9 cellular contexts compared by ENCODE assay signal in the genomic region with DNA sequence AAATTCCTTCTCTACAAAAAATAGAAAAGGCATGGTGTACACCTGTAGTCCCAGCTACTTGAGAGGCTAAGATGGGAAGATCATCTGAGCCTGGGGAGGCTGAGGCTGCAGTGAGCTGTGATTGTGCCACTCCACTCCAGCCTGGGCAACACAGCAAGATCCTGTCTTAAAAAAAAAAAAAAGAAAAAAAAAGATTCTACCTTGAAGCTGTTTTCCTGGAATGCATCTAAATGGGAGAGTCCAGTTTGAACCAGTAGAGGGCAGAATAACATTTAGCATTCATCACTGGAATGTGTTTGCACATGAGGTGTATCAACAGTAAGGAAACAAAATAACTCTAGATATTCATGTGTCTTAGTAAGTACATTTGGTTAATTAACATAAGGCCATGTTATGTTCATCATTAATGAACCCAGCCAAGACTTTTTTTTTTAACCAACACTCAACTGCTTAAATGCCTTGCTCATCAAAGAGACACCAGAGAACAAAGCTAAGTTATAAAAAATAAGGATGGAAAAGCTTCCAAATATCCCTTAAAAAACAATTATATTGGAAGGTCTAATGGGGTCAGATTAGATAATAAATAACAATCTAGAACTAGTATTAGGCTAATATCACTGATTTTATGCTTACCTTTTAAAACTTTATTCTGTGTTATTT. TPM values are rescaled to one million over a fixed set of nuclear protein-coding genes. Genes with fewer than 3 reads are reported as not detected.
DNase-seq lines count a peak whose midpoint lies in the region; FAIRE-seq and TF ChIP-seq lines count a peak whose summit lies in the region.
"Had no signal": no experiment of that assay in that cellular context is flagged by ENCODE, and none has a peak within 500 bp of the region (broad histone marks: within the 10 kb centered on the region; RNA-seq: fewer than 3 reads in every experiment).

No MANE protein-coding gene starts in this region.

- H3K36me3 Mint-ChIP-seq in activated naive CD4-positive, alpha-beta T cell treated with anti-CD3 and anti-CD28 coated beads for 36 hours (ENCODE audit: low read depth): peaks cover 3% of the 10 kb centered on the region

- H3K4me1 ChIP-seq in ascending aorta: no peaks in the 10 kb centered on the region
- no peaks in the 10 kb centered on the region for H3K4me1 ChIP-seq in keratinocyte (ENCODE audit: control insufficient read depth, extremely low read depth, insufficient read depth, low read length)
- H3K4me1 ChIP-seq: BLaER1 treated with 17β-estradiol and CSF1 and Interleukin-3, amounts not matched to agents 10 nM and 100 nM had no signal

- H3K27me3 Mint-ChIP-seq in activated naive CD4-positive, alpha-beta T cell treated with anti-CD3 and anti-CD28 coated beads for 36 hours (ENCODE audit: low read depth): no peaks in the 10 kb centered on the region

- no peak overlapping the region for H3K4me3 Mint-ChIP-seq in activated naive CD4-positive, alpha-beta T cell treated with anti-CD3 and anti-CD28 coated beads for 36 hours

- DNase-seq in NCI-H1105 (lab: John Stamatoyannopoulos, UW): peak; percentile 7
- no peak for DNase-seq in NCI-H1105 treated with DMSO at 0.1 percent for 48 hours (lab: John Stamatoyannopoulos, UW)
- DNase-seq in GM19239 (ENCODE audit: insufficient read length, low spot score): no peak
- DNase-seq in LHCN-M2 (ENCODE audit: low read depth): peak; percentile 70
- no peak for DNase-seq in ascending aorta (ENCODE audit: low spot score in 2 of 2)
- no peak for DNase-seq in keratinocyte (ENCODE audit: low read depth, low spot score)
- peak; percentile 40 for DNase-seq in urothelium cell line (ENCODE audit: low spot score)
- no peak for DNase-seq in activated naive CD4-positive, alpha-beta T cell treated with anti-CD3 and anti-CD28 coated beads for 36 hours

- H3K4me3 ChIP-seq in ascending aorta: no peak overlapping the region
- no peak overlapping the region for H3K4me3 ChIP-seq in keratinocyte (ENCODE audit: control insufficient read depth in 2 of 3, extremely low read depth in 1 of 3, insufficient read depth in 2 of 3, low read depth in 1 of 3, low read length in 3 of 3)
- H3K4me3 ChIP-seq: BLaER1 treated with 17β-estradiol and CSF1 and Interleukin-3, amounts not matched to agents 10 nM and 100 nM had no signal

- no peaks in the 10 kb centered on the region for H3K79me2 ChIP-seq in keratinocyte (ENCODE audit: control insufficient read depth, insufficient read depth, low read length)

- no peak overlapping the region for H3K27ac Mint-ChIP-seq in activated naive CD4-positive, alpha-beta T cell treated with anti-CD3 and anti-CD28 coated beads for 36 hours

- H3K27me3 ChIP-seq in ascending aorta (no peaks in the 10 kb centered on the region), keratinocyte (ENCODE audit: control insufficient read depth, extremely low read depth, insufficient read depth, low read length) (no peaks in the 10 kb centered on the region)
- H3K27me3 ChIP-seq: BLaER1 treated with 17β-estradiol and CSF1 and Interleukin-3, amounts not matched to agents 10 nM and 100 nM had no signal

- FAIRE-seq in GM19239 (lab: Jason Lieb, UNC) (peak; percentile 68), keratinocyte (lab: Jason Lieb, UNC) (peak; percentile 60), urothelium cell line (lab: Jason Lieb, UNC) (no peak)

- peaks cover 0 to 5% of the 10 kb centered on the region in 2 donors for H3K9me3 ChIP-seq in ascending aorta
- no peaks in the 10 kb centered on the region for H3K9me3 ChIP-seq in keratinocyte (ENCODE audit: control insufficient read depth, low read depth, low read length)

- H3K9me1 ChIP-seq in keratinocyte (ENCODE audit: control insufficient read depth, extremely low read depth, insufficient read depth, low read length): no peaks in the 10 kb centered on the region

- H3K27ac ChIP-seq in ascending aorta: no peak overlapping the region
- H3K27ac ChIP-seq in keratinocyte (ENCODE audit: control insufficient read depth, insufficient read depth, low read length): no peak overlapping the region
- H3K27ac ChIP-seq: BLaER1 treated with 17β-estradiol and CSF1 and Interleukin-3, amounts not matched to agents 10 nM and 100 nM had no signal

- dilution Hi-C loops in keratinocyte (cut with MboI; ENCODE audit: extremely low pct_ligation_motif_present, low sequenced_read_pairs): no loop called here

- H3K4me1 Mint-ChIP-seq in activated naive CD4-positive, alpha-beta T cell treated with anti-CD3 and anti-CD28 coated beads for 36 hours (ENCODE audit: low read depth): peaks cover 2% of the 10 kb centered on the region

- H3K36me3 ChIP-seq in ascending aorta (no peaks in the 10 kb centered on the region), keratinocyte (ENCODE audit: control insufficient read depth in 2 of 2, extremely low read depth in 1 of 2, insufficient read depth in 2 of 2, low read length in 2 of 2) (peaks cover 2 to 22% of the 10 kb centered on the region in 2 experiments)
- H3K36me3 ChIP-seq: BLaER1 treated with 17β-estradiol and CSF1 and Interleukin-3, amounts not matched to agents 10 nM and 100 nM had no signal

- H2AFZ ChIP-seq in keratinocyte (ENCODE audit: control insufficient read depth, low read length): no peak overlapping the region

- H3K4me2 ChIP-seq in keratinocyte (ENCODE audit: control insufficient read depth, extremely low read depth, insufficient read depth, low read depth, low read length): no peak overlapping the region
- H3K4me2 ChIP-seq: BLaER1 treated with 17β-estradiol and CSF1 and Interleukin-3, amounts not matched to agents 10 nM and 100 nM had no signal

- no peak overlapping the region for H3K9ac ChIP-seq in keratinocyte (ENCODE audit: control insufficient read depth, extremely low read depth, insufficient read depth, low read length)
- H3K9ac ChIP-seq: BLaER1 treated with 17β-estradiol and CSF1 and Interleukin-3, amounts not matched to agents 10 nM and 100 nM had no signal

- intact Hi-C loops in ascending aorta (cut with DNase I): no loop called here
- intact Hi-C loops in activated naive CD4-positive, alpha-beta T cell treated with anti-CD3 and anti-CD28 coated beads for 36 hours (cut with micrococcal nuclease): loop anchor here (1.0 to 10.0 kb wide), 5 partner anchors 91 to 776 kb away; no protein-coding TSS in a partner anchor

- H3K9me3 Mint-ChIP-seq in activated naive CD4-positive, alpha-beta T cell treated with anti-CD3 and anti-CD28 coated beads for 36 hours: peaks cover 15% of the 10 kb centered on the region

- CTCF ChIA-PET in activated naive CD4-positive, alpha-beta T cell treated with anti-CD3 and anti-CD28 coated beads for 36 hours (lab: Charles Lee): interaction anchor here (0.6 to 4.8 kb wide), 37 partner anchors 10 to 982 kb away, joined by 3 to 45 read pairs (median 4); no protein-coding TSS in a partner anchor

- no peaks in the 10 kb centered on the region for H4K20me1 ChIP-seq in keratinocyte (ENCODE audit: control insufficient read depth, extremely low read depth, insufficient read depth, low read length)
- H4K20me1 ChIP-seq: BLaER1 treated with 17β-estradiol and CSF1 and Interleukin-3, amounts not matched to agents 10 nM and 100 nM had no signal

- TF ChIP-seq CTCF in ascending aorta (IDR thresholded peaks at IDR 0.05): peak in 2 of 3 experiments; percentile 26 to 48
- TF ChIP-seq CTCF in keratinocyte (optimal IDR thresholded peaks at IDR 0.05 in 1 of 3, IDR thresholded peaks at IDR 0.05 in 1 of 3, conservative IDR thresholded peaks at IDR 0.05 in 1 of 3; ENCODE audit: extremely low read depth in 1 of 3, insufficient read depth in 2 of 3, low read length in 3 of 3): peak in 2 of 3 experiments; percentile 35 to 46

RNA-seq across cellular contexts. Expression of gene IFNE, which starts 16.1 kb away (rescaled TPM):
- total RNA-seq in LHCN-M2 (2014; rRNA removed) (0.75 and 1.7 TPM in 2 replicates), ascending aorta (not detected)
- polyA plus RNA-seq in LHCN-M2 (2012): 0.13 TPM
- 0.51 to 3.9 TPM (median 2.6 TPM) in 3 replicates for polyA plus RNA-seq in keratinocyte
- polyA plus RNA-seq in keratinocyte (2011; ENCODE audit: low read depth): 4.2 TPM
- 0.08 and 0.24 TPM in 2 replicates for polyA plus RNA-seq in keratinocyte (2011; cell fraction: cytosol; rRNA removed)
- 16.1 and 17.8 TPM in 2 replicates for polyA plus RNA-seq in keratinocyte (2011; cell fraction: nucleus; rRNA removed)
- 0.60 and 3.0 TPM in 2 replicates for polyA plus RNA-seq in keratinocyte (2012; ENCODE audit: low replicate concordance)
- polyA minus RNA-seq in keratinocyte: 0.36 to 9.0 TPM (median 2.8 TPM) in 3 replicates
- polyA minus RNA-seq in keratinocyte (2011; cell fraction: cytosol; rRNA and poly(A)+ RNA removed): not detected
- 8.4 and 23.0 TPM in 2 replicates for polyA minus RNA-seq in keratinocyte (2011; cell fraction: nucleus; rRNA and poly(A)+ RNA removed)
- total RNA-seq in activated naive CD4-positive, alpha-beta T cell treated with anti-CD3 and anti-CD28 coated beads for 36 hours: not detected

RNA-seq across cellular contexts. Expression of gene IFNA1, which starts 25.8 kb away (rescaled TPM):
- not detected in 2 replicates for total RNA-seq in LHCN-M2 (2014; rRNA removed)
- polyA plus RNA-seq in LHCN-M2 (2012): not detected
- not detected for total RNA-seq in ascending aorta
- not detected in 3 replicates for polyA plus RNA-seq in keratinocyte
- polyA plus RNA-seq in keratinocyte (2011; ENCODE audit: low read depth): not detected
- polyA plus RNA-seq in keratinocyte (2011; cell fraction: cytosol; rRNA removed): not detected in 2 replicates
- not detected in 2 replicates for polyA plus RNA-seq in keratinocyte (2011; cell fraction: nucleus; rRNA removed)
- 0.82 TPM in 1 of 2 replicates, not detected in the other for polyA plus RNA-seq in keratinocyte (2012; ENCODE audit: low replicate concordance)
- not detected in 3 replicates for polyA minus RNA-seq in keratinocyte
- not detected for polyA minus RNA-seq in keratinocyte (2011; cell fraction: cytosol; rRNA and poly(A)+ RNA removed)
- polyA minus RNA-seq in keratinocyte (2011; cell fraction: nucleus; rRNA and poly(A)+ RNA removed): not detected in 2 replicates
- not detected for total RNA-seq in activated naive CD4-positive, alpha-beta T cell treated with anti-CD3 and anti-CD28 coated beads for 36 hours

RNA-seq across cellular contexts. Expression of gene IFNA8, which starts 57.1 kb away (rescaled TPM):
- not detected in 2 replicates for total RNA-seq in LHCN-M2 (2014; rRNA removed)
- not detected for polyA plus RNA-seq in LHCN-M2 (2012)
- not detected for total RNA-seq in ascending aorta
- polyA plus RNA-seq in keratinocyte: not detected in 3 replicates
- polyA plus RNA-seq in keratinocyte (2011; ENCODE audit: low read depth): not detected
- polyA plus RNA-seq in keratinocyte (2011; cell fraction: cytosol; rRNA removed): not detected in 2 replicates
- not detected in 2 replicates for polyA plus RNA-seq in keratinocyte (2011; cell fraction: nucleus; rRNA removed)
- not detected in 2 replicates for polyA plus RNA-seq in keratinocyte (2012; ENCODE audit: low replicate concordance)
- not detected in 3 replicates for polyA minus RNA-seq in keratinocyte
- polyA minus RNA-seq in keratinocyte (2011; cell fraction: cytosol; rRNA and poly(A)+ RNA removed): not detected
- polyA minus RNA-seq in keratinocyte (2011; cell fraction: nucleus; rRNA and poly(A)+ RNA removed): not detected in 2 replicates
- total RNA-seq in activated naive CD4-positive, alpha-beta T cell treated with anti-CD3 and anti-CD28 coated beads for 36 hours: not detected

Comparison
In these comparisons a context has a peak if more than half of its experiments do, and no peak if none do; other contexts are left out.
1. DNase-seq: peak in NCI-H1105 (single experiment), LHCN-M2 (single experiment) and urothelium cell line (single experiment); none in NCI-H1105 treated with DMSO at 0.1 percent for 48 hours (single experiment), GM19239 (single experiment), ascending aorta (0 of 2), keratinocyte (single experiment) and activated naive CD4-positive, alpha-beta T cell treated with anti-CD3 and anti-CD28 coated beads for 36 hours (single experiment).